ENCODE assay signal across 27 cellular contexts in genomic region chr1:99745684-99746083, GRCh38. TPM values are rescaled to one million over a fixed set of nuclear protein-coding genes. Genes with fewer than 3 reads are reported as not detected.
"Had no signal": no experiment of that assay in that cellular context is flagged by ENCODE, and none has a peak within 500 bp of the region (broad histone marks: within the 10 kb centered on the region; RNA-seq: fewer than 3 reads in every experiment).

No MANE protein-coding gene starts in this region.

- H3K9ac ChIP-seq: neural progenitor cell, parathyroid adenoma had no signal

- H3K4me1 ChIP-seq: neural progenitor cell, parathyroid adenoma, sigmoid colon, suprapubic skin, testis, tibial artery, upper lobe of right lung, uterus had no signal

- DNase-seq: natural killer cell; occipital lobe; ovary; posterior cingulate gyrus; psoas muscle; right cardiac atrium; right lobe of liver; sigmoid colon; small intestine; stimulated activated CD4-positive, alpha-beta T cell treated with anti-CD3 and anti-CD28 coated beads, Interleukin-15, amount 100 ng/mL, for 24 hours; stimulated activated CD4-positive, alpha-beta T cell treated with anti-CD3 and anti-CD28 coated beads, Interleukin-2, amount 100 ng/mL, for 24 hours; stimulated activated CD4-positive, alpha-beta T cell treated with anti-CD3 and anti-CD28 coated beads, Interleukin-2, amount 100 ng/mL, for 48 hours; stimulated activated CD4-positive, alpha-beta T cell treated with anti-CD3 and anti-CD28 coated beads, Interleukin-4, amount 100 ng/mL, for 24 hours; stimulated activated naive CD4-positive, alpha-beta T cell; stimulated activated naive CD8-positive, alpha-beta T cell treated with anti-CD3 and anti-CD28 coated beads, Interleukin-15, amount 100 ng/mL, for 72 hours; stimulated activated naive CD8-positive, alpha-beta T cell treated with anti-CD3 and anti-CD28 coated beads, Interleukin-15, Interleukin-2, amounts not matched to agents 100 U/mL and 50 U/mL, for 24 hours; substantia nigra; testis; tibial artery; transverse colon; upper lobe of right lung; uterus had no signal

- ATAC-seq: natural killer cell; psoas muscle; right cardiac atrium; right lobe of liver; stimulated activated memory B cell treated with anti-CD40 and anti-IgM and Interleukin-4, amounts not matched to agents 10 μg/mL and 1 μg/mL and 100 μg/mL, for 72 hours; stimulated activated naive CD8-positive, alpha-beta T cell treated with anti-CD3 and anti-CD28 coated beads, Interleukin-15, amount 100 ng/mL, for 72 hours; stimulated activated naive CD8-positive, alpha-beta T cell treated with anti-CD3 and anti-CD28 coated beads, Interleukin-15, Interleukin-2, amounts not matched to agents 100 U/mL and 50 U/mL, for 24 hours; upper lobe of right lung had no signal

- H3K9me3 ChIP-seq: ovary, psoas muscle, right lobe of liver, sigmoid colon, suprapubic skin, testis, tibial artery, transverse colon, upper lobe of right lung, uterus had no signal

- H2AFZ ChIP-seq: neural progenitor cell, parathyroid adenoma had no signal

- H3K27me3 ChIP-seq: neural progenitor cell, ovary, right lobe of liver, sigmoid colon, suprapubic skin, testis, tibial artery, transverse colon, upper lobe of right lung, uterus had no signal

- H3K36me3 ChIP-seq: neural progenitor cell, ovary, sigmoid colon, uterus had no signal

- H3K4me2 ChIP-seq: neural progenitor cell had no signal

- H3K27ac ChIP-seq: neural progenitor cell, ovary, parathyroid adenoma, psoas muscle, right lobe of liver, sigmoid colon, suprapubic skin, testis, tibial artery, transverse colon, upper lobe of right lung, uterus had no signal

- H3K4me3 ChIP-seq: neural progenitor cell, ovary, psoas muscle, right lobe of liver, sigmoid colon, suprapubic skin, testis, tibial artery, transverse colon, upper lobe of right lung, uterus had no signal

- H3K79me2 ChIP-seq: parathyroid adenoma had no signal

RNA-seq across cellular contexts. Expression of gene FRRS1, which starts 20.8 kb away (rescaled TPM):
- polyA plus RNA-seq: neural cell had no signal
